In the genomic region with DNA sequence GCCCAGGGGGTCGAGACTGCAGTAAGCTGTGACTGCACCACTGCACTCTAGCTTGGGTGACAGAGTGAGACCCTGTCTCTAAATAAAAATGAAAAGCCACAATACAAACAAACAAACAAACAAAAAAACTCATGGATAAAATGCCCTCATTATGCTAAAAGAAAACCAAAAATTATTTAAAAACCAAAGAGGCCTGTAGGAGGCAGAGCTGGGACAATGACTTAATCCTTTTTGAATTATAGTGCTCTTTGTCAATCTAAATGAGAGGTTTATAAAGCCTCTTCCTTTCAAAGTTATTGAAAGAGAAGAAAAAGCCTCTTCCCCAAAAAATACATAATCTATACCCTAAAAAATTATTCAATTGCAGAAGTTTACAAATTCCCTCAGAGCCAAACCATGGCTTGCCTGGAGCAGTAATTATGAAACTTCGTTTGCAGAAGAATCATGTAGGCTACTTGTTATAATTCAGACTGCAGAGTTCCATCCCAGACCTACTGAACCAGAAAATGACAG, we compare ENCODE assay signal across 9 cellular contexts. TPM values are rescaled to one million over a fixed set of nuclear protein-coding genes. Genes with fewer than 3 reads are reported as not detected.
DNase-seq lines count a peak whose midpoint lies in the region; ATAC-seq and TF ChIP-seq lines count a peak whose summit lies in the region.
"Had no signal": no experiment of that assay in that cellular context is flagged by ENCODE, and none has a peak within 500 bp of the region (broad histone marks: within the 10 kb centered on the region; RNA-seq: fewer than 3 reads in every experiment).

No MANE protein-coding gene starts in this region.

- no peak overlapping the region for H3K4me2 ChIP-seq in MM.1S (ENCODE audit: low read depth, low read length)

- H3K27ac ChIP-seq in MM.1S (ENCODE audit: low read length): no peak overlapping the region
- H3K27ac ChIP-seq in brain microvascular endothelial cell: no peak overlapping the region
- H3K27ac ChIP-seq in aorta (ENCODE audit: low read depth in 1 of 2, low read length in 2 of 2): no peak overlapping the region

- H3K4me1 ChIP-seq in MM.1S (ENCODE audit: low read length): peaks cover 13% of the 10 kb centered on the region
- no peaks in the 10 kb centered on the region for H3K4me1 ChIP-seq in aorta (ENCODE audit: control insufficient read depth in 1 of 2, insufficient read depth in 2 of 2, low read length in 2 of 2)

- H2AFZ ChIP-seq in MM.1S (ENCODE audit: low read length): no peak overlapping the region

- peaks cover 64% of the 10 kb centered on the region for H3K79me2 ChIP-seq in MM.1S (ENCODE audit: low read length)

- H3K36me3 Mint-ChIP-seq in activated CD4-positive, alpha-beta T cell treated with anti-CD3 and anti-CD28 coated beads, Interleukin-2, amount 10 ng/mL, durations not matched to agents 24 days and 14 days (ENCODE audit: low read depth): peaks cover 39% of the 10 kb centered on the region
- H3K36me3 Mint-ChIP-seq in stimulated activated effector memory CD8-positive, alpha-beta T cell treated with anti-CD3 and anti-CD28 coated beads, Interleukin-12 subunit alpha, Interleukin-12 subunit beta, amount 100 ng/mL, for 72 hours: peaks cover 66% of the 10 kb centered on the region

- no peak for ATAC-seq in stimulated activated effector memory CD8-positive, alpha-beta T cell treated with anti-CD3 and anti-CD28 coated beads, Interleukin-12 subunit alpha, Interleukin-12 subunit beta, amount 100 ng/mL, for 72 hours
- ATAC-seq in aorta (ENCODE audit: low FRiP score): no peak

- no peaks in the 10 kb centered on the region for H3K27me3 Mint-ChIP-seq in activated CD4-positive, alpha-beta T cell treated with anti-CD3 and anti-CD28 coated beads, Interleukin-2, amount 10 ng/mL, durations not matched to agents 24 days and 14 days

- H3F3A ChIP-seq in MM.1S (ENCODE audit: insufficient read depth, low read length): peaks cover 22% of the 10 kb centered on the region

- H3K9me3 ChIP-seq in MM.1S (replicated peaks; ENCODE audit: insufficient read depth, low read length): no peaks in the 10 kb centered on the region
- no peaks in the 10 kb centered on the region for H3K9me3 ChIP-seq in aorta (ENCODE audit: control insufficient read depth, low read length)

- H3K4me3 Mint-ChIP-seq in activated CD4-positive, alpha-beta T cell treated with anti-CD3 and anti-CD28 coated beads, Interleukin-2, amount 10 ng/mL, durations not matched to agents 24 days and 14 days: peak overlapping the region; percentile 3
- no peak overlapping the region for H3K4me3 Mint-ChIP-seq in stimulated activated effector memory CD8-positive, alpha-beta T cell treated with anti-CD3 and anti-CD28 coated beads, Interleukin-12 subunit alpha, Interleukin-12 subunit beta, amount 100 ng/mL, for 72 hours

- intact Hi-C loops in activated CD4-positive, alpha-beta T cell treated with anti-CD3 and anti-CD28 coated beads, Interleukin-2, amount 10 ng/mL, durations not matched to agents 24 days and 14 days (cut with micrococcal nuclease): no loop called here
- intact Hi-C loops in aorta (cut with DNase I): no loop called here

- H4K20me1 ChIP-seq in MM.1S (ENCODE audit: insufficient read depth, low read length): no peaks in the 10 kb centered on the region

- H3K9me3 Mint-ChIP-seq in activated CD4-positive, alpha-beta T cell treated with anti-CD3 and anti-CD28 coated beads, Interleukin-2, amount 10 ng/mL, durations not matched to agents 24 days and 14 days: peaks cover 3% of the 10 kb centered on the region
- H3K9me3 Mint-ChIP-seq in stimulated activated effector memory CD8-positive, alpha-beta T cell treated with anti-CD3 and anti-CD28 coated beads, Interleukin-12 subunit alpha, Interleukin-12 subunit beta, amount 100 ng/mL, for 72 hours: no peaks in the 10 kb centered on the region

- in situ Hi-C loops in brain microvascular endothelial cell (cut with HindIII; ENCODE audit: low pct_ligation_motif_present, low sequenced_read_pairs): no loop called here

- H3K27me3 ChIP-seq in MM.1S (replicated peaks; ENCODE audit: insufficient read depth, low read length) (no peaks in the 10 kb centered on the region), brain microvascular endothelial cell (replicated peaks) (no peaks in the 10 kb centered on the region), aorta (ENCODE audit: control insufficient read depth in 1 of 2, insufficient read depth in 2 of 2, low read length in 1 of 2) (no peaks in the 10 kb centered on the region)

- H3K36me3 ChIP-seq in MM.1S (replicated peaks; ENCODE audit: insufficient read depth, low read length): no peaks in the 10 kb centered on the region
- H3K36me3 ChIP-seq in brain microvascular endothelial cell (replicated peaks): peaks cover 21% of the 10 kb centered on the region
- no peaks in the 10 kb centered on the region for H3K36me3 ChIP-seq in aorta (ENCODE audit: control insufficient read depth in 1 of 2, insufficient read depth in 2 of 2, low read length in 1 of 2)

- WGBS in aorta, 2 donors: 87 to 94% methylated on average over 2 of the region's 2 CpGs

- peaks cover 38% of the 10 kb centered on the region for H3K4me1 Mint-ChIP-seq in activated CD4-positive, alpha-beta T cell treated with anti-CD3 and anti-CD28 coated beads, Interleukin-2, amount 10 ng/mL, durations not matched to agents 24 days and 14 days
- H3K4me1 Mint-ChIP-seq in stimulated activated effector memory CD8-positive, alpha-beta T cell treated with anti-CD3 and anti-CD28 coated beads, Interleukin-12 subunit alpha, Interleukin-12 subunit beta, amount 100 ng/mL, for 72 hours: peaks cover 35% of the 10 kb centered on the region

- no peaks in the 10 kb centered on the region for H3K9me2 ChIP-seq in MM.1S (replicated peaks; ENCODE audit: insufficient read depth, low read length)

- TF ChIP-seq CTCF in MM.1S (IDR thresholded peaks at IDR 0.05; ENCODE audit: low read length) (peak; percentile 17; the same call in 1 of the 2 replicates), brain microvascular endothelial cell (IDR thresholded peaks at IDR 0.05; ENCODE audit: low read depth, low read length, missing control alignments) (peak; percentile 7)

- H3K4me3 ChIP-seq in MM.1S (ENCODE audit: low read length): no peak overlapping the region
- H3K4me3 ChIP-seq in brain microvascular endothelial cell (ENCODE audit: low read depth, low read length): no peak overlapping the region
- H3K4me3 ChIP-seq in aorta (ENCODE audit: low read length in 2 of 2): no peak overlapping the region

- no peak for DNase-seq in activated CD4-positive, alpha-beta T cell treated with anti-CD3 and anti-CD28 coated beads, Interleukin-2, amount 10 ng/mL, durations not matched to agents 24 days and 14 days
- no peak for DNase-seq in activated CD4-positive, alpha-beta T cell treated with anti-CD3 and anti-CD28 coated beads for 4 hours
- DNase-seq in MM.1S: no peak
- DNase-seq in brain microvascular endothelial cell: no peak
- DNase-seq in stimulated activated effector memory CD8-positive, alpha-beta T cell treated with anti-CD3 and anti-CD28 coated beads, Interleukin-12 subunit alpha, Interleukin-12 subunit beta, amount 100 ng/mL, for 72 hours (ENCODE audit: low spot score in 2 of 2): no peak
- DNase-seq in RKO (ENCODE audit: low spot score): no peak
- no peak for DNase-seq in COLO829 (ENCODE audit: low spot score)
- DNase-seq in aorta: no peak
- DNase-seq: effector CD4-positive, alpha-beta T cell had no signal

- H3K27ac Mint-ChIP-seq in activated CD4-positive, alpha-beta T cell treated with anti-CD3 and anti-CD28 coated beads, Interleukin-2, amount 10 ng/mL, durations not matched to agents 24 days and 14 days: peak overlapping the region; percentile 16
- peak overlapping the region; percentile 53 for H3K27ac Mint-ChIP-seq in stimulated activated effector memory CD8-positive, alpha-beta T cell treated with anti-CD3 and anti-CD28 coated beads, Interleukin-12 subunit alpha, Interleukin-12 subunit beta, amount 100 ng/mL, for 72 hours

- H3K9ac ChIP-seq in MM.1S (ENCODE audit: low read length): no peak overlapping the region

RNA-seq across cellular contexts. Expression of gene CRLF3, which starts 18.5 kb away (rescaled TPM):
- total RNA-seq in activated CD4-positive, alpha-beta T cell treated with anti-CD3 and anti-CD28 coated beads, Interleukin-2, amount 10 ng/mL, durations not matched to agents 24 days and 14 days: 43.2 and 46.4 TPM in 2 replicates
- total RNA-seq in aorta: 10 to 100 TPM; 11.3 to 19.0 TPM
- 1 to 10 TPM; 4.3 to 6.5 TPM for polyA plus RNA-seq in aorta

RNA-seq across cellular contexts. Expression of gene ATAD5, which starts 25.8 kb away (rescaled TPM):
- total RNA-seq in activated CD4-positive, alpha-beta T cell treated with anti-CD3 and anti-CD28 coated beads, Interleukin-2, amount 10 ng/mL, durations not matched to agents 24 days and 14 days: 30.2 and 31.5 TPM in 2 replicates
- total RNA-seq in aorta: 1 to 10 TPM; 1.2 to 1.6 TPM
- polyA plus RNA-seq in aorta: under 1 TPM in 1 of 2 donors, not detected in 1; 0.28 TPM

Comparison
In these comparisons a context has a peak if more than half of its experiments do, and no peak if none do; other contexts are left out.
1. RNA of gene ATAD5, which starts 25.8 kb away (total RNA-seq): 30.2 to 31.5 TPM in activated CD4-positive, alpha-beta T cell treated with anti-CD3 and anti-CD28 coated beads, Interleukin-2, amount 10 ng/mL, durations not matched to agents 24 days and 14 days; 1.2 to 1.6 TPM in aorta; every median in the first group is over 10 times any median in the second.